Comparison of ENCODE assay signal across 8 cellular contexts in genomic region chr9:37293664-37294524, GRCh38.
A peak's percentile ranks its signal among the peaks of the same experiment; 100 is the strongest.
DNase-seq lines count a peak whose midpoint lies in the region; ATAC-seq and TF ChIP-seq lines count a peak whose summit lies in the region.

No MANE protein-coding gene starts in this region.

- H3K9me3 ChIP-seq in OCI-LY1 (ENCODE audit: low read length): no peaks in the 10 kb centered on the region
- no peaks in the 10 kb centered on the region for H3K9me3 ChIP-seq in osteoblast (ENCODE audit: low read depth, low read length)
- no peaks in the 10 kb centered on the region for H3K9me3 ChIP-seq in hepatocyte (ENCODE audit: low read depth)

- peaks cover 100% of the 10 kb centered on the region for H3K4me1 ChIP-seq in OCI-LY1 (ENCODE audit: insufficient read depth, low read length, severe bottlenecking)
- peaks cover 21% of the 10 kb centered on the region for H3K4me1 ChIP-seq in osteoblast (ENCODE audit: insufficient read depth, low read length)
- peaks cover 18% of the 10 kb centered on the region for H3K4me1 ChIP-seq in hepatocyte (ENCODE audit: insufficient read depth)

- H3K9ac ChIP-seq in OCI-LY1 (ENCODE audit: low read length): peak overlapping the region; percentile 71

- H4K20me1 ChIP-seq in OCI-LY1 (ENCODE audit: insufficient read depth, low read length): no peaks in the 10 kb centered on the region
- H4K20me1 ChIP-seq in osteoblast (ENCODE audit: insufficient read depth, low read length): no peaks in the 10 kb centered on the region
- peaks cover 5% of the 10 kb centered on the region for H4K20me1 ChIP-seq in hepatocyte (ENCODE audit: insufficient read depth, poor library complexity, severe bottlenecking)

- ATAC-seq in HG02763 (IDR thresholded peaks at IDR 0.05; ENCODE audit: unreplicated experiment): peak; percentile 52
- no peak for ATAC-seq in left colon

- H3K27ac ChIP-seq in OCI-LY1 (ENCODE audit: low read depth, low read length, poor library complexity, severe bottlenecking) (peak overlapping the region; percentile 99), osteoblast (ENCODE audit: low read depth, low read length) (no peak overlapping the region), hepatocyte (no peak overlapping the region)

- H3K36me3 ChIP-seq in OCI-LY1 (ENCODE audit: insufficient read depth, low read length) (peaks cover 21% of the 10 kb centered on the region), osteoblast (ENCODE audit: insufficient read depth, low read length) (no peaks in the 10 kb centered on the region), hepatocyte (replicated peaks; ENCODE audit: insufficient read depth, low read depth) (no peaks in the 10 kb centered on the region)

- H3K4me2 ChIP-seq in OCI-LY1 (ENCODE audit: low read length) (peak overlapping the region; percentile 34), osteoblast (ENCODE audit: insufficient read depth, low read length) (peak overlapping the region; percentile 0), hepatocyte (no peak overlapping the region)

- H3K4me3 ChIP-seq in OCI-LY1 (ENCODE audit: low read depth, low read length, poor library complexity, severe bottlenecking) (peak overlapping the region; percentile 0), osteoblast (ENCODE audit: insufficient read depth, low read length) (no peak overlapping the region), hepatocyte (no peak overlapping the region)

- WGBS in hepatocyte (ENCODE audit: low lambda C conversion rate, missing lambda C conversion rate): 56% methylated on average over 3 of the region's 3 CpGs

- H3F3A ChIP-seq in OCI-LY1 (ENCODE audit: insufficient read depth, low read length): peaks cover 18% of the 10 kb centered on the region

- H3K9me2 ChIP-seq in OCI-LY1 (ENCODE audit: low read depth, low read length) (no peaks in the 10 kb centered on the region), hepatocyte (replicated peaks; ENCODE audit: insufficient read depth) (no peaks in the 10 kb centered on the region)

- DNase-seq in NCI-H82 (lab: John Stamatoyannopoulos, UW) (peak; percentile 37), NCI-H82 treated with DMSO at 0.1 percent for 48 hours (lab: John Stamatoyannopoulos, UW; ENCODE audit: unreplicated experiment) (no peak), osteoblast (ENCODE audit: insufficient read length, low spot score, missing footprints) (no peak), globus pallidus (ENCODE audit: low spot score) (no peak), hepatocyte (ENCODE audit: low spot score) (no peak), left colon (no peak)

- intact Hi-C loops in left colon (cut with DNase I, micrococcal nuclease): no loop called here

- peaks cover 64% of the 10 kb centered on the region for H3K79me2 ChIP-seq in OCI-LY1 (ENCODE audit: insufficient read depth, low read length)
- peaks cover 15% of the 10 kb centered on the region for H3K79me2 ChIP-seq in osteoblast (ENCODE audit: insufficient read depth, low read length)
- peaks cover 4% of the 10 kb centered on the region for H3K79me2 ChIP-seq in hepatocyte

- H2AFZ ChIP-seq in OCI-LY1 (ENCODE audit: low read length) (no peak overlapping the region), osteoblast (ENCODE audit: low read length) (no peak overlapping the region), hepatocyte (no peak overlapping the region)

- TF ChIP-seq CTCF in OCI-LY1 (IDR thresholded peaks at IDR 0.05; ENCODE audit: low read length) (no peak), osteoblast (IDR thresholded peaks at IDR 0.05; ENCODE audit: extremely low read depth, low read depth, low read length) (no peak), hepatocyte (IDR thresholded peaks at IDR 0.05; ENCODE audit: poor library complexity) (no peak)

- H3K27me3 ChIP-seq in OCI-LY1 (ENCODE audit: insufficient read depth, low read length): no peaks in the 10 kb centered on the region
- no peaks in the 10 kb centered on the region for H3K27me3 ChIP-seq in osteoblast (ENCODE audit: insufficient read depth, low read length)
- no peaks in the 10 kb centered on the region for H3K27me3 ChIP-seq in hepatocyte
